ENCODE assay signal across 8 cellular contexts in the genomic region with DNA sequence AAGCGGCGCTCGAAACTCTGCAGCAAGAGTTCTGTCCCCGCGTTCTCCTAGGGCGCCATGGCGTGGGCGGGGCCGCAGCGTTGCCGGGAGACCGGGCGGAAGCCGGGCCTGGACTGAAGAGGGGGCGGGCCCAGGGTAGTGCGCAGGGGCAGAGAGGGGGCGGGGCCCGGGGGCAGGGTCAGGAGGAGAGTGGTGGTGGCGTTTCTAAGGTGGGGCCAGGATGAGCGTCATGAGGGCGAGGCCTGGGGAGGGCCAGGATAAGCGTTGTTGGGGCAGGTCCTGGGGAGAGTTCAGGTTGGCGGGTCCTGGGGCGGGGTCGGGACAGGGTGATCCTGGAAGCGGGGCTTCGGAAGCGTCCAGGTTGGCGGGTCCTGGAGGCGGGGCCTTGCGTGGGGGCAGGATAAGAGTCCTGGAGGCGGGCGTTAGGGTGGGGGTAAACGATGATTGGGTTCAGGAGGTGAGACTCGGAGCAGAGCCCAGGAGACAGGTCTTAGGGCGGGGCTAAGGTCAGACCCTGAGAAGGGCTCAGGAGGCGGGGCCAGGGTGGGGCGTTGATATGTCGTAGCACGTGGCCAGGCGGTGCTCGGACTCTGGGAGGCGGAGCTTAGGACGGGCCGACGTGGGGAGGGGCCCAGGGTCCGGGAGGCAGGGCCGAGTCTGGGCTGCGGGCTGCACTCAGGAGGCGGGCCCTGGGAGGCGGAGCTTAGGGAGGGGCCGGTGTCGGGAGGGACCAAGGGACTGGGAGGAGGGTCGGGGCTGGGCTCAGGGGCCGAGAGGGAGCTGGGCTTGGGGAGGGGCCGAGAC.
DNase-seq lines count a peak whose midpoint lies in the region; ATAC-seq and TF ChIP-seq lines count a peak whose summit lies in the region.
"Not testable (repeated sequence)": the region's sequence is repeated elsewhere in the genome, so short reads cannot be mapped to it uniquely, and the experiment has no call there.

No MANE protein-coding gene starts in this region.

- not testable (repeated sequence) for H3K27me3 Mint-ChIP-seq in CD8-positive, alpha-beta memory T cell; memory B cell

- peak overlapping the region; percentile 87 to 99 (median 95) for H3K4me3 Mint-ChIP-seq in CD8-positive, alpha-beta memory T cell
- peak overlapping the region; percentile 88 for H3K4me3 Mint-ChIP-seq in memory B cell

- not testable (repeated sequence) for H3K36me3 Mint-ChIP-seq in CD8-positive, alpha-beta memory T cell; memory B cell

- peak; percentile 96 for ATAC-seq in memory B cell (ENCODE audit: low read depth)

- peak overlapping the region; percentile 58 for H3K4me3 ChIP-seq in CD8-positive, alpha-beta memory T cell (ENCODE audit: low read length)
- peak overlapping the region; percentile 73 for H3K4me3 ChIP-seq in effector memory CD4-positive, alpha-beta T cell (ENCODE audit: insufficient read depth, low read depth, low read length, poor library complexity, severe bottlenecking)

- H3K27ac ChIP-seq in CD8-positive, alpha-beta memory T cell (ENCODE audit: low read depth, low read length), result peak overlapping the region; percentile 73
- H3K27ac ChIP-seq in effector memory CD4-positive, alpha-beta T cell (ENCODE audit: insufficient read depth, low read length, poor library complexity, severe bottlenecking), result peak overlapping the region; percentile 78

- not testable (repeated sequence) for H3K27me3 ChIP-seq in CD8-positive, alpha-beta memory T cell (ENCODE audit: insufficient read depth, low read length, poor library complexity, severe bottlenecking); effector memory CD4-positive, alpha-beta T cell (replicated peaks; ENCODE audit: control insufficient read depth, insufficient read depth, low read length, poor library complexity, severe bottlenecking)

- CTCF ChIA-PET in CD8-positive, alpha-beta memory T cell (lab: Charles Lee), result not testable (repeated sequence)

- TF ChIP-seq CTCF in GM20000 (IDR thresholded peaks at IDR 0.05; ENCODE audit: extremely low read depth, missing control alignments), result not testable (repeated sequence)

- not testable (repeated sequence) for H3K36me3 ChIP-seq in CD8-positive, alpha-beta memory T cell (ENCODE audit: insufficient read depth, low read length); effector memory CD4-positive, alpha-beta T cell (ENCODE audit: control insufficient read depth, insufficient read depth, low read length)

- peak overlapping the region; percentile 87 to 99 (median 97) for H3K27ac Mint-ChIP-seq in CD8-positive, alpha-beta memory T cell
- H3K27ac Mint-ChIP-seq in memory B cell, result peak overlapping the region; percentile 95

- H3K4me1 ChIP-seq in CD8-positive, alpha-beta memory T cell (ENCODE audit: insufficient read depth, low read length); effector memory CD4-positive, alpha-beta T cell (ENCODE audit: control insufficient read depth, insufficient read depth, low read length, poor library complexity, severe bottlenecking): not testable (repeated sequence)

- H3K4me1 Mint-ChIP-seq in CD8-positive, alpha-beta memory T cell, result peaks cover 10 to 12% (median 12%) of the 10 kb centered on the region in 3 donors
- H3K4me1 Mint-ChIP-seq in memory B cell, result not testable (repeated sequence)

- DNase-seq in CD8-positive, alpha-beta memory T cell, result peak; percentile 97 to 99 (median 99)
- DNase-seq in GM20000 (ENCODE audit: low spot score), result peak; percentile 90
- DNase-seq in HS-5 (ENCODE audit: low read depth), result peak; percentile 89
- peak; percentile 89 for DNase-seq in NK-92 (lab: John Stamatoyannopoulos, UW; ENCODE audit: unreplicated experiment)
- peak; percentile 90 to 96 (median 93) for DNase-seq in activated CD8-positive, alpha-beta memory T cell treated with anti-CD3 and anti-CD28 coated beads for 48 hours (ENCODE audit: low read depth in 2 of 3, low spot score in 2 of 3)
- DNase-seq in effector memory CD4-positive, alpha-beta T cell, result peak; percentile 97 to 98 (median 98)
- peak; percentile 93 to 98 for DNase-seq in memory B cell (ENCODE audit: low spot score in 2 of 2)
- DNase-seq in stimulated activated CD8-positive, alpha-beta memory T cell treated with anti-CD3 and anti-CD28 coated beads, Interleukin-12 subunit alpha, Interleukin-12 subunit beta, amount 100 ng/mL, for 24 hours (ENCODE audit: extremely low read depth), result peak; percentile 99

- POLR2A ChIA-PET in CD8-positive, alpha-beta memory T cell (lab: Charles Lee), result not testable (repeated sequence)

- not testable (repeated sequence) for H3K9me3 ChIP-seq in CD8-positive, alpha-beta memory T cell (ENCODE audit: low read length); effector memory CD4-positive, alpha-beta T cell (ENCODE audit: control insufficient read depth, low read length)

- not testable (repeated sequence) for H3K9me3 Mint-ChIP-seq in CD8-positive, alpha-beta memory T cell; memory B cell

Comparison
In these comparisons a context has a peak if more than half of its experiments do, and no peak if none do; other contexts are left out.
1. Peak in every context shown above with its lines: DNase-seq, ATAC-seq, H3K4me3 ChIP-seq and H3K27ac ChIP-seq.